Comparison of ENCODE assay signal across 1 cellular context in genomic region chr19:19602713-19603320, GRCh38.
TF ChIP-seq lines count a peak whose summit lies in the region.

No MANE protein-coding gene starts in this region.

TF ChIP-seq in H1, 55 proteins besides CTCF, POLR2A, EP300 and RAD21:
- TF ChIP-seq SAP30 (IDR thresholded peaks at IDR 0.05; ENCODE audit: insufficient read depth, insufficient replicate concordance, low read length) (no peak), TAF7 (optimal IDR thresholded peaks at IDR 0.05; ENCODE audit: borderline replicate concordance, low read depth, low read length) (no peak), CHD1 (IDR thresholded peaks at IDR 0.05; ENCODE audit: low read depth, low read length) (no peak), ZNF274 (IDR thresholded peaks at IDR 0.05; ENCODE audit: borderline replicate concordance, extremely low read depth, low read length) (no peak), GABPA (IDR thresholded peaks at IDR 0.05; ENCODE audit: borderline replicate concordance, insufficient read depth, low read length) (no peak), YY1 (IDR thresholded peaks at IDR 0.05; ENCODE audit: low read depth, low read length) (no peak), TAF1 (IDR thresholded peaks at IDR 0.05; ENCODE audit: low read depth, low read length) (no peak), RFX5 (IDR thresholded peaks at IDR 0.05; ENCODE audit: borderline replicate concordance, low read depth, low read length) (no peak), HDAC6 (IDR thresholded peaks at IDR 0.05; ENCODE audit: low read depth, low read length) (no peak), GTF2F1 (IDR thresholded peaks at IDR 0.05; ENCODE audit: borderline replicate concordance, low read depth, low read length) (no peak), EGR1 (IDR thresholded peaks at IDR 0.05; ENCODE audit: borderline replicate concordance, low read depth, low read length) (no peak), SP4 (IDR thresholded peaks at IDR 0.05; ENCODE audit: low read length) (no peak), TBP (IDR thresholded peaks at IDR 0.05; ENCODE audit: low read depth, low read length) (no peak), POU5F1 (IDR thresholded peaks at IDR 0.05; ENCODE audit: low read depth, low read length) (no peak), FOSL1 (IDR thresholded peaks at IDR 0.05; ENCODE audit: insufficient read depth, low read depth, low read length) (no peak), CBX8 (IDR thresholded peaks at IDR 0.05; ENCODE audit: borderline replicate concordance, low read depth, low read length) (no peak), SIX5 (IDR thresholded peaks at IDR 0.05; ENCODE audit: low read depth, low read length) (no peak), EZH2 (IDR thresholded peaks at IDR 0.05; ENCODE audit: low read depth, low read length, severe bottlenecking) (no peak), NRF1 (IDR thresholded peaks at IDR 0.05; ENCODE audit: low read depth, low read length) (no peak)
